In genomic region chr6:46299253-46299652, GRCh38 we compare ENCODE assay signal across 22 cellular contexts.
"Had no signal": no experiment of that assay in that cellular context is flagged by ENCODE, and none has a peak within 500 bp of the region (broad histone marks: within the 10 kb centered on the region; RNA-seq: fewer than 3 reads in every experiment).

No MANE protein-coding gene starts in this region.

- H3K4me3 ChIP-seq: adrenal gland, coronary artery, dorsolateral prefrontal cortex had no signal

- H3K27me3 ChIP-seq: adrenal gland, brain microvascular endothelial cell, dorsolateral prefrontal cortex had no signal

- H3K27ac ChIP-seq: adrenal gland, brain microvascular endothelial cell, coronary artery, dorsolateral prefrontal cortex had no signal

- H3K9me3 ChIP-seq: adrenal gland had no signal

- H3K36me3 ChIP-seq: adrenal gland, brain microvascular endothelial cell had no signal

- H3K4me1 ChIP-seq: adrenal gland had no signal

- DNase-seq: activated CD4-positive, alpha-beta memory T cell treated with anti-CD3 and anti-CD28 coated beads, Interleukin-2, amount 10 ng/mL, durations not matched to agents 7 days and 5 days; activated CD4-positive, alpha-beta T cell treated with anti-CD3 and anti-CD28 coated beads for 1 hour; activated CD4-positive, alpha-beta T cell treated with anti-CD3 and anti-CD28 coated beads for 4 hours; activated CD4-positive, alpha-beta T cell treated with anti-CD3 and anti-CD28 coated beads, Interleukin-2, amount 10 ng/mL, durations not matched to agents 7 days and 5 days; activated CD4-positive, alpha-beta T cell treated with anti-CD3 and anti-CD28 coated beads, Interleukin-2, amount 50 U/mL, for 4 hours; activated CD4-positive, CD25-positive, alpha-beta regulatory T cell; activated effector memory CD4-positive, alpha-beta T cell treated with anti-CD3 and anti-CD28 coated beads, Interleukin-2, amount 50 U/mL, for 16 hours; activated naive CD4-positive, alpha-beta T cell treated with anti-CD3 and anti-CD28 coated beads for 36 hours; activated naive CD8-positive, alpha-beta T cell treated with anti-CD3 and anti-CD28 coated beads for 36 hours; activated naive CD8-positive, alpha-beta T cell treated with anti-CD3 and anti-CD28 coated beads, Interleukin-2, amount 50 U/mL, for 24 hours; activated T-cell treated with anti-CD3 and anti-CD28 coated beads, Interleukin-2, amount 50 U/mL, for 1 hour; adrenal gland; anterior cingulate cortex; brain microvascular endothelial cell; dorsolateral prefrontal cortex; effector memory CD4-positive, alpha-beta T cell; endodermal cell; foreskin fibroblast; head of caudate nucleus; hippocampal formation had no signal

- ATAC-seq: activated naive CD8-positive, alpha-beta T cell treated with anti-CD3 and anti-CD28 coated beads, Interleukin-2, amount 50 U/mL, for 24 hours; esophagus mucosa had no signal
